ENCODE assay signal across 19 cellular contexts in genomic region chr11:88293931-88294330, GRCh38. TPM values are rescaled to one million over a fixed set of nuclear protein-coding genes. Genes with fewer than 3 reads are reported as not detected.
A peak's percentile ranks its signal among the peaks of the same experiment; 100 is the strongest.
DNase-seq lines count a peak whose midpoint lies in the region; ATAC-seq and TF ChIP-seq lines count a peak whose summit lies in the region.
"Had no signal": no experiment of that assay in that cellular context is flagged by ENCODE, and none has a peak within 500 bp of the region (broad histone marks: within the 10 kb centered on the region; RNA-seq: fewer than 3 reads in every experiment).

No MANE protein-coding gene starts in this region.

- TSS peak; percentile 82 for BruUV-seq in mammary epithelial cell (replicated peaks; lab: Mats Ljungman, UMichigan)

- H3K4me3 ChIP-seq in MG63 (no peak overlapping the region), mammary epithelial cell (replicated peaks in 1 of 3; ENCODE audit: insufficient read depth in 1 of 3, low read depth in 2 of 3, low read length in 3 of 3) (no peak overlapping the region)
- H3K4me3 ChIP-seq: BLaER1, sigmoid colon, testis had no signal

- dilution Hi-C loops in mammary epithelial cell (cut with HindIII; ENCODE audit: low sequenced_read_pairs), result no loop called here

- H3K36me3 ChIP-seq in MG63 (no peaks in the 10 kb centered on the region), mammary epithelial cell (ENCODE audit: insufficient read depth, low read length) (peaks cover 13% of the 10 kb centered on the region)
- H3K36me3 ChIP-seq: sigmoid colon had no signal

- no peak for ATAC-seq in natural killer cell

- CTCF ChIA-PET in mammary epithelial cell (lab: Charles Lee; ENCODE audit: low non-redundant PET) (no interaction called here), GM10248 (lab: Yijun Ruan, JAX) (interaction anchor here (0.9 to 1.5 kb wide), 5 partner anchors 18 to 250 kb away, joined by 3 read pairs; no protein-coding TSS in a partner anchor)

- peaks cover 21% of the 10 kb centered on the region for H3K36me3 Mint-ChIP-seq in natural killer cell

- TF ChIP-seq CTCF in mammary epithelial cell (conservative IDR thresholded peaks at IDR 0.05 in 1 of 2, IDR thresholded peaks at IDR 0.05 in 1 of 2; ENCODE audit: extremely low read depth in 1 of 2, insufficient read depth in 1 of 2, low read depth in 1 of 2, low read length in 2 of 2), result no peak
- no peak for TF ChIP-seq CTCF in natural killer cell (IDR thresholded peaks at IDR 0.05)
- no peak for TF ChIP-seq CTCF in GM10248 (IDR thresholded peaks at IDR 0.05; ENCODE audit: control extremely low read depth, extremely low read depth, low read depth, missing control alignments)

- 69% methylated on average over 3 of the region's 3 CpGs for WGBS in mammary epithelial cell (ENCODE audit: low coverage, missing lambda C conversion rate)

- H3K9me3 Mint-ChIP-seq in natural killer cell, result no peaks in the 10 kb centered on the region
- H3K9me3 Mint-ChIP-seq: activated naive CD8-positive, alpha-beta T cell treated with anti-CD3 and anti-CD28 coated beads, Interleukin-2, amount 10 ng/mL, durations not matched to agents 7 days and 5 days had no signal

- peaks cover 6% of the 10 kb centered on the region for H3K4me1 ChIP-seq in mammary epithelial cell (ENCODE audit: insufficient read depth, low read length)
- H3K4me1 ChIP-seq: BLaER1 had no signal

- H3K27ac Mint-ChIP-seq in natural killer cell, result peak overlapping the region; percentile 93 to 99
- H3K27ac Mint-ChIP-seq: activated naive CD8-positive, alpha-beta T cell treated with anti-CD3 and anti-CD28 coated beads, Interleukin-2, amount 10 ng/mL, durations not matched to agents 7 days and 5 days had no signal

- no peaks in the 10 kb centered on the region for H4K20me1 ChIP-seq in mammary epithelial cell (ENCODE audit: insufficient read depth, low read length)

- in situ Hi-C loops in mammary epithelial cell (cut with MboI; ENCODE audit: low sequenced_read_pairs in 2 of 2), result loop anchor here (25.0 kb wide), 2 partner anchors 282 to 832 kb away; no protein-coding TSS in a partner anchor

- no peaks in the 10 kb centered on the region for H3K27me3 ChIP-seq in MG63
- H3K27me3 ChIP-seq in mammary epithelial cell (ENCODE audit: insufficient read depth, low read length), result no peaks in the 10 kb centered on the region
- H3K27me3 ChIP-seq: BLaER1, sigmoid colon, testis had no signal

- peaks cover 6% of the 10 kb centered on the region for H3K79me2 ChIP-seq in mammary epithelial cell (ENCODE audit: insufficient read depth, low read length)

- no peak overlapping the region for H3K27ac ChIP-seq in mammary epithelial cell (ENCODE audit: insufficient read depth, low read depth, low read length)
- H3K27ac ChIP-seq: BLaER1, sigmoid colon, testis had no signal

- H3K27me3 Mint-ChIP-seq in natural killer cell (ENCODE audit: low read depth in 2 of 2), result no peaks in the 10 kb centered on the region
- H3K27me3 Mint-ChIP-seq: activated naive CD8-positive, alpha-beta T cell treated with anti-CD3 and anti-CD28 coated beads, Interleukin-2, amount 10 ng/mL, durations not matched to agents 7 days and 5 days had no signal

- peaks cover 37 to 49% of the 10 kb centered on the region in 2 donors for H3K4me1 Mint-ChIP-seq in natural killer cell
- H3K4me1 Mint-ChIP-seq: activated naive CD8-positive, alpha-beta T cell treated with anti-CD3 and anti-CD28 coated beads, Interleukin-2, amount 10 ng/mL, durations not matched to agents 7 days and 5 days had no signal

- peak; percentile 65 for DNase-seq in EH (ENCODE audit: low read depth)
- peak; percentile 41 for DNase-seq in MG63
- DNase-seq in mammary epithelial cell, result no peak
- no peak for DNase-seq in natural killer cell
- no peak for DNase-seq in GM10248 (ENCODE audit: extremely low spot score)
- DNase-seq in NCI-H1694 (lab: John Stamatoyannopoulos, UW), result no peak
- DNase-seq in OCI-M2 (lab: John Stamatoyannopoulos, UW; ENCODE audit: unreplicated experiment), result no peak
- no peak for DNase-seq in amygdala (lab: John Stamatoyannopoulos, UW)
- DNase-seq: activated CD4-positive, alpha-beta T cell treated with anti-CD3 and anti-CD28 coated beads for 4 hours; activated naive CD8-positive, alpha-beta T cell treated with anti-CD3 and anti-CD28 coated beads, Interleukin-2, amount 10 ng/mL, durations not matched to agents 7 days and 5 days; activated T-cell treated with anti-CD3 and anti-CD28 coated beads for 4 hours; cerebellar nuclear complex; NCI-H1092; SHP77 treated with DMSO at 0.1 percent for 48 hours; sigmoid colon; stimulated activated CD4-positive, alpha-beta T cell treated with anti-CD3 and anti-CD28 coated beads, Interleukin-2, amount 100 ng/mL, for 48 hours; T1000; testis had no signal

- no peak overlapping the region for H3K4me3 Mint-ChIP-seq in natural killer cell
- H3K4me3 Mint-ChIP-seq: activated naive CD8-positive, alpha-beta T cell treated with anti-CD3 and anti-CD28 coated beads, Interleukin-2, amount 10 ng/mL, durations not matched to agents 7 days and 5 days had no signal

- H2AFZ ChIP-seq in mammary epithelial cell (ENCODE audit: low read depth, low read length), result no peak overlapping the region

- intact Hi-C loops in mammary epithelial cell (cut with micrococcal nuclease), result no loop called here
- intact Hi-C loops in natural killer cell (cut with micrococcal nuclease), result no loop called here

- no peaks in the 10 kb centered on the region for H3K9me3 ChIP-seq in MG63
- no peaks in the 10 kb centered on the region for H3K9me3 ChIP-seq in mammary epithelial cell (replicated peaks; ENCODE audit: insufficient read depth, low read length)
- H3K9me3 ChIP-seq: BLaER1, sigmoid colon, testis had no signal

- H3K9ac ChIP-seq in mammary epithelial cell (ENCODE audit: insufficient read depth, low read length), result no peak overlapping the region
- H3K9ac ChIP-seq: BLaER1 had no signal

- POLR2A ChIA-PET in GM10248 (lab: Yijun Ruan, JAX), result no interaction called here

- no peak overlapping the region for H3K4me2 ChIP-seq in mammary epithelial cell (ENCODE audit: insufficient read depth, low read depth, low read length)
- H3K4me2 ChIP-seq: BLaER1 had no signal

RNA-seq across cellular contexts. Expression of gene CTSC, which starts 43.6 kb away (rescaled TPM):
- 62.9 and 118 TPM in 2 replicates for total RNA-seq in MG63 (2014; rRNA removed; shearing (Covaris generic); ENCODE audit: low replicate concordance)
- total RNA-seq in mammary epithelial cell (100 to 1,000 TPM; 192 to 609 TPM), natural killer cell (100 to 1,000 TPM; 182 to 275 (median 227) TPM)
- 776 TPM for polyA plus RNA-seq in mammary epithelial cell
- 436 TPM for polyA minus RNA-seq in mammary epithelial cell

Comparison
In these comparisons a context has a peak if more than half of its experiments do, and no peak if none do; other contexts are left out.
1. DNase-seq: peak in EH (single experiment) and MG63 (single experiment); none in mammary epithelial cell (single experiment), natural killer cell (single experiment), GM10248 (single experiment), NCI-H1694 (single experiment), OCI-M2 (single experiment) and amygdala (0 of 56).